8 cellular contexts compared by ENCODE assay signal in genomic region chr10:91409869-91410637, GRCh38. TPM values are rescaled to one million over a fixed set of nuclear protein-coding genes. Genes with fewer than 3 reads are reported as not detected.
DNase-seq lines count a peak whose midpoint lies in the region; ATAC-seq, FAIRE-seq and TF ChIP-seq lines count a peak whose summit lies in the region.

Gene HECTD2 (plus strand): TSS chr10:91410344. CDS start chr10:91410439, 95 bp downstream.

- H3K4me1 ChIP-seq in keratinocyte (ENCODE audit: control insufficient read depth, extremely low read depth, insufficient read depth, low read length) = peaks cover 7% of the 10 kb centered on the region

- H3K79me2 ChIP-seq in keratinocyte (ENCODE audit: control insufficient read depth, insufficient read depth, low read length) = no peaks in the 10 kb centered on the region

- dilution Hi-C loops in keratinocyte (cut with MboI; ENCODE audit: extremely low pct_ligation_motif_present, low sequenced_read_pairs) = no loop called here

- TF ChIP-seq CTCF in WI38 (IDR thresholded peaks at IDR 0.05; ENCODE audit: low read depth, low read length) = no peak
- TF ChIP-seq CTCF in bronchial epithelial cell (IDR thresholded peaks at IDR 0.05; ENCODE audit: insufficient read depth, low read length, severe bottlenecking) = no peak
- TF ChIP-seq CTCF in keratinocyte (optimal IDR thresholded peaks at IDR 0.05 in 1 of 3, IDR thresholded peaks at IDR 0.05 in 1 of 3, conservative IDR thresholded peaks at IDR 0.05 in 1 of 3; ENCODE audit: extremely low read depth in 1 of 3, insufficient read depth in 2 of 3, low read length in 3 of 3) = peak in 2 of 3 experiments; percentile 10 to 60

- H3K4me2 ChIP-seq in keratinocyte (ENCODE audit: control insufficient read depth, extremely low read depth, insufficient read depth, low read depth, low read length) = peak within 1 kb of the TSS; percentile 80

- H2AFZ ChIP-seq in keratinocyte (ENCODE audit: control insufficient read depth, low read length) = peak within 1 kb of the TSS; percentile 99

- FAIRE-seq in bronchial epithelial cell (lab: Jason Lieb, UNC) = no peak
- no peak for FAIRE-seq in keratinocyte (lab: Jason Lieb, UNC)

- ATAC-seq in HG02678 (IDR thresholded peaks at IDR 0.05; ENCODE audit: unreplicated experiment) = peak; percentile 90

- H3K9me1 ChIP-seq in keratinocyte (ENCODE audit: control insufficient read depth, extremely low read depth, insufficient read depth, low read length) = no peaks in the 10 kb centered on the region

- peak within 1 kb of the TSS; percentile 95 for H3K9ac ChIP-seq in keratinocyte (ENCODE audit: control insufficient read depth, extremely low read depth, insufficient read depth, low read length)

- H3K4me3 ChIP-seq in WI38 (ENCODE audit: low read depth, low read length) (peak within 1 kb of the TSS; percentile 76), bronchial epithelial cell (ENCODE audit: low read depth, low read length) (peak within 1 kb of the TSS; percentile 97), keratinocyte (ENCODE audit: control insufficient read depth in 2 of 3, extremely low read depth in 1 of 3, insufficient read depth in 2 of 3, low read depth in 1 of 3, low read length in 3 of 3) (peak within 1 kb of the TSS; percentile 60 to 88 (median 75))

- peak within 1 kb of the TSS; percentile 91 for H3K27ac ChIP-seq in keratinocyte (ENCODE audit: control insufficient read depth, insufficient read depth, low read length)

- H3K27me3 ChIP-seq in bronchial epithelial cell (ENCODE audit: control insufficient read depth, insufficient read depth, low read length) = no peaks in the 10 kb centered on the region
- H3K27me3 ChIP-seq in keratinocyte (ENCODE audit: control insufficient read depth, extremely low read depth, insufficient read depth, low read length) = no peaks in the 10 kb centered on the region

- H3K9me3 ChIP-seq in keratinocyte (ENCODE audit: control insufficient read depth, low read depth, low read length) = no peaks in the 10 kb centered on the region

- DNase-seq in NCI-H524 (lab: John Stamatoyannopoulos, UW) (peak; percentile 19 to 47), NCI-H524 treated with DMSO at 0.1 percent for 48 hours (lab: John Stamatoyannopoulos, UW) (no peak), NCI-H1105 (lab: John Stamatoyannopoulos, UW) (peak; percentile 74), bronchial epithelial cell (ENCODE audit: low read depth) (peak; percentile 33), keratinocyte (ENCODE audit: low read depth, low spot score) (no peak)
- DNase-seq in stimulated activated CD4-positive, alpha-beta T cell treated with anti-CD3 and anti-CD28 coated beads, Interleukin-12 subunit alpha, Interleukin-12 subunit beta, amount 100 ng/mL, for 48 hours (ENCODE audit: low read depth in 2 of 3, low spot score in 1 of 3) = peak; percentile 56 to 76 (median 63)

- H4K20me1 ChIP-seq in keratinocyte (ENCODE audit: control insufficient read depth, extremely low read depth, insufficient read depth, low read length) = no peaks in the 10 kb centered on the region

- H3K36me3 ChIP-seq in bronchial epithelial cell (ENCODE audit: control insufficient read depth, insufficient read depth, low read length) (no peaks in the 10 kb centered on the region), keratinocyte (ENCODE audit: control insufficient read depth in 2 of 2, extremely low read depth in 1 of 2, insufficient read depth in 2 of 2, low read length in 2 of 2) (no peaks in the 10 kb centered on the region)

RNA-seq across cellular contexts. Expression of gene HECTD2, which starts in this region (rescaled TPM):
- 1.6 and 2.3 TPM in 2 replicates for total RNA-seq in bronchial epithelial cell
- 1.00 to 2.2 TPM (median 2.0 TPM) in 3 replicates for polyA plus RNA-seq in keratinocyte
- 0.82 TPM for polyA plus RNA-seq in keratinocyte (2011; ENCODE audit: low read depth)
- 0.57 and 1.5 TPM in 2 replicates for polyA plus RNA-seq in keratinocyte (2011; cell fraction: cytosol; rRNA removed)
- 2.6 and 3.2 TPM in 2 replicates for polyA plus RNA-seq in keratinocyte (2011; cell fraction: nucleus; rRNA removed)
- polyA plus RNA-seq in keratinocyte (2012; ENCODE audit: low replicate concordance) = 1.00 and 1.3 TPM in 2 replicates
- polyA minus RNA-seq in keratinocyte = 1.8 to 4.7 TPM (median 2.6 TPM) in 3 replicates
- 0.96 TPM for polyA minus RNA-seq in keratinocyte (2011; cell fraction: cytosol; rRNA and poly(A)+ RNA removed)
- polyA minus RNA-seq in keratinocyte (2011; cell fraction: nucleus; rRNA and poly(A)+ RNA removed) = 2.1 and 3.5 TPM in 2 replicates

Comparison
In these comparisons a context has a peak if more than half of its experiments do, and no peak if none do; other contexts are left out.
1. DNase-seq: peak in NCI-H524 (2 of 2), NCI-H1105 (single experiment), bronchial epithelial cell (single experiment) and stimulated activated CD4-positive, alpha-beta T cell treated with anti-CD3 and anti-CD28 coated beads, Interleukin-12 subunit alpha, Interleukin-12 subunit beta, amount 100 ng/mL, for 48 hours (3 of 3); none in NCI-H524 treated with DMSO at 0.1 percent for 48 hours (single experiment) and keratinocyte (single experiment).
2. CTCF ChIP-seq: peak in keratinocyte (2 of 3); none in WI38 (single experiment) and bronchial epithelial cell (single experiment).
3. Peak in every context shown above with its lines, with median percentiles within 50 percentile points of each other: H3K4me3 ChIP-seq.